8 cellular contexts compared by ENCODE assay signal in the genomic region with DNA sequence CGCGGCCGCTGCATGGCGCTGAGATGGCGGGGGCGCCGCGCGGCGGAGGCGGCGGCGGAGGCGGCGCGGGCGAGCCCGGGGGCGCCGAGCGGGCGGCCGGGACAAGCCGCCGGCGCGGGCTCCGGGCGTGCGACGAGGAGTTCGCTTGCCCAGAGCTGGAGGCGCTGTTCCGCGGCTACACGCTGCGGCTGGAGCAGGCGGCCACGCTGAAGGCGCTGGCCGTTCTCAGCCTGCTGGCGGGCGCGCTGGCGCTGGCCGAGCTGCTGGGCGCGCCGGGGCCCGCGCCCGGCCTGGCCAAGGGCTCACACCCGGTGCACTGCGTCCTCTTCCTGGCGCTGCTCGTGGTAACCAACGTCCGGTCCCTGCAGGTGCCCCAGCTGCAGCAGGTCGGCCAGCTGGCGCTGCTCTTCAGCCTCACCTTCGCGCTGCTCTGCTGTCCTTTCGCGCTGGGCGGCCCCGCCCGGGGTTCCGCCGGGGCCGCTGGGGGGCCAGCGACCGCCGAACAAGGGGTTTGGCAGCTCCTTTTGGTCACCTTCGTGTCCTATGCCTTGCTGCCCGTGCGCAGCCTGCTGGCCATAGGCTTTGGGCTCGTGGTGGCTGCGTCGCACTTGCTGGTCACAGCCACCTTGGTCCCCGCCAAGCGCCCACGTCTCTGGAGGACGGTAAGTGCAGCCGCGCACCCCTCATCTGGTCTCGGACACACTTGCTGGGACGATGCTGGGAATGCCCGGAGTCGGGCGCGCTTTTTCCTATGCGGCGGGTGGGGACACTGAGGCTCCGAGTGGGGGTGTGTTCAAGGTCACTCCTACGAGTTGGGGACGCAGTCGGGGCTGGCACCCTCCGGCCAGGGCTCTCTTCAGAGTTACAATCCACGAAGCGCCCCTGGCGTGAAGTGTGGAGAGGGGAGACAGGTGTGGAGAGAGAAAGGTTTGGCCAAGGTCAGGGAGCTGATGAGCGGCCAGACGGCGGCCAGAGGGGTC. TPM values are rescaled to one million over a fixed set of nuclear protein-coding genes. Genes with fewer than 3 reads are reported as not detected.
DNase-seq lines count a peak whose midpoint lies in the region; ATAC-seq and TF ChIP-seq lines count a peak whose summit lies in the region.

No MANE protein-coding gene starts in this region.

- no peak for ATAC-seq in HG02798 (IDR thresholded peaks at IDR 0.05; ENCODE audit: poor library complexity, unreplicated experiment)
- no peak for ATAC-seq in GM21515 (IDR thresholded peaks at IDR 0.05; ENCODE audit: unreplicated experiment)

- no peaks in the 10 kb centered on the region for H3K36me3 ChIP-seq in GM23248 (ENCODE audit: low read depth)
- H3K36me3 ChIP-seq in mucosa of stomach (ENCODE audit: control insufficient read depth, insufficient read depth, low read length): no peaks in the 10 kb centered on the region

- no peaks in the 10 kb centered on the region for H3K79me2 ChIP-seq in GM23248 (ENCODE audit: insufficient read depth)

- H3K27me3 ChIP-seq in GM23248 (replicated peaks; ENCODE audit: insufficient read depth): peaks cover 48% of the 10 kb centered on the region
- H3K27me3 ChIP-seq in mucosa of stomach (ENCODE audit: control insufficient read depth, insufficient read depth, low read length): peaks cover 34% of the 10 kb centered on the region

- H3K4me3 ChIP-seq in GM23248 (peak overlapping the region; percentile 48), mucosa of stomach (ENCODE audit: low read length) (peak overlapping the region; percentile 4)

- no peak overlapping the region for H3K9ac ChIP-seq in GM23248
- H3K9ac ChIP-seq in mucosa of stomach (ENCODE audit: low read length): peak overlapping the region; percentile 7

- no peaks in the 10 kb centered on the region for H3K9me3 ChIP-seq in GM23248 (ENCODE audit: low read depth)
- no peaks in the 10 kb centered on the region for H3K9me3 ChIP-seq in mucosa of stomach (ENCODE audit: control insufficient read depth, low read length)

- H4K20me1 ChIP-seq in GM23248 (ENCODE audit: insufficient read depth): no peaks in the 10 kb centered on the region

- TF ChIP-seq POLR2A in erythroblast (IDR thresholded peaks at IDR 0.05; ENCODE audit: low read length): no peak

- peak overlapping the region; percentile 48; the same call in 1 of the 2 replicates for H2AFZ ChIP-seq in GM23248

- no peak overlapping the region for H3K27ac ChIP-seq in GM23248

- WGBS in GM23248 (ENCODE audit: low coverage in 1 of 2, low lambda C conversion rate in 2 of 2, missing lambda C conversion rate in 2 of 2), 2 experiments: 1 to 2% methylated on average over 76 to 86 of the region's 104 CpGs

- H3K4me1 ChIP-seq in GM23248 (ENCODE audit: insufficient read depth) (no peaks in the 10 kb centered on the region), mucosa of stomach (ENCODE audit: control insufficient read depth, insufficient read depth, low read length) (peaks cover 14% of the 10 kb centered on the region)

- H3K4me2 ChIP-seq in GM23248 (ENCODE audit: unreplicated experiment): peak overlapping the region; percentile 20

- no peaks in the 10 kb centered on the region for H3K9me2 ChIP-seq in GM23248 (ENCODE audit: insufficient read depth)

- no peaks in the 10 kb centered on the region for H3F3A ChIP-seq in GM23248 (ENCODE audit: insufficient read depth)

- DNase-seq in DMS53 (lab: John Stamatoyannopoulos, UW): peak; percentile 86
- peak; percentile 73 for DNase-seq in GM23248
- DNase-seq in RPMI7951 (ENCODE audit: low read depth): peak; percentile 65
- DNase-seq in erythroblast (lab: John Stamatoyannopoulos, UW): peak; percentile 52 to 63
- DNase-seq in effector CD4-positive, alpha-beta T cell: no peak

- in situ Hi-C loops in GM23248 (cut with MboI): no loop called here

RNA-seq across cellular contexts. Expression of gene ADCY1, which starts 0.6 kb away (rescaled TPM):
- 0.11 TPM in 1 of 2 replicates, not detected in the other for total RNA-seq in GM23248 (2014; rRNA removed; shearing (Covaris generic))
- polyA plus RNA-seq in GM23248 (2016; fragmentation: Nextera tagmentation; extraction: Ambion mirVana): not detected in 2 replicates
- total RNA-seq in RPMI7951 (2014; rRNA removed; shearing (Covaris generic)): 3.1 and 4.4 TPM in 2 replicates
